In genomic region chr15:67173786-67174185, GRCh38 we compare ENCODE assay signal across 17 cellular contexts.
DNase-seq lines count a peak whose midpoint lies in the region; ATAC-seq and TF ChIP-seq lines count a peak whose summit lies in the region.
"Had no signal": no experiment of that assay in that cellular context is flagged by ENCODE, and none has a peak within 500 bp of the region (broad histone marks: within the 10 kb centered on the region; RNA-seq: fewer than 3 reads in every experiment).

No MANE protein-coding gene starts in this region.

- peaks cover 20% of the 10 kb centered on the region for H3K36me3 ChIP-seq in PC-9 (ENCODE audit: low read depth)

- intact Hi-C loops in PC-9 (cut with micrococcal nuclease; ENCODE audit: unreplicated experiment), result no loop called here

- peaks cover 77% of the 10 kb centered on the region for H3F3A ChIP-seq in PC-9 (ENCODE audit: insufficient read depth, low read depth)

- H3K4me2 ChIP-seq in PC-9, result peak overlapping the region; percentile 48; the same call in 1 of the 2 replicates

- no TSS peak for BruUV-seq in PC-9 (replicated peaks; lab: Mats Ljungman, UMichigan)

- H3K4me3 Mint-ChIP-seq in activated naive CD8-positive, alpha-beta T cell treated with anti-CD3 and anti-CD28 coated beads, Interleukin-2, amount 10 ng/mL, durations not matched to agents 7 days and 5 days, result no peak overlapping the region
- H3K4me3 Mint-ChIP-seq in activated naive CD8-positive, alpha-beta T cell treated with anti-CD3 and anti-CD28 coated beads for 36 hours, result no peak overlapping the region
- no peak overlapping the region for H3K4me3 Mint-ChIP-seq in stimulated activated naive B cell treated with anti-CD40 and anti-IgM and Interleukin-4, amounts not matched to agents 10 μg/mL and 1 μg/mL and 100 μg/mL, for 72 hours

- no peak overlapping the region for H3K4me3 ChIP-seq in PC-9
- H3K4me3 ChIP-seq: lung had no signal

- CTCF ChIA-PET in PC-9 (lab: Charles Lee), result no interaction called here

- no peaks in the 10 kb centered on the region for H3K27me3 ChIP-seq in PC-9 (ENCODE audit: insufficient read depth, low read depth)
- H3K27me3 ChIP-seq: neutrophil had no signal

- H3K9me2 ChIP-seq in PC-9 (ENCODE audit: insufficient read depth), result no peaks in the 10 kb centered on the region

- H3K27ac ChIP-seq in PC-9 (peak overlapping the region; percentile 85), epithelial cell of prostate (peak overlapping the region; percentile 64)
- H3K27ac ChIP-seq: neutrophil had no signal

- H2AFZ ChIP-seq in PC-9, result no peak overlapping the region

- TF ChIP-seq CTCF in PC-9 (conservative IDR thresholded peaks at IDR 0.05), result no peak

- peaks cover 53% of the 10 kb centered on the region for H3K4me1 ChIP-seq in PC-9 (replicated peaks; ENCODE audit: insufficient read depth)

- H3K4me1 Mint-ChIP-seq in activated naive CD8-positive, alpha-beta T cell treated with anti-CD3 and anti-CD28 coated beads, Interleukin-2, amount 10 ng/mL, durations not matched to agents 7 days and 5 days, result peaks cover 16% of the 10 kb centered on the region
- H3K4me1 Mint-ChIP-seq in activated naive CD8-positive, alpha-beta T cell treated with anti-CD3 and anti-CD28 coated beads for 36 hours, result peaks cover 28% of the 10 kb centered on the region
- H3K4me1 Mint-ChIP-seq in stimulated activated naive B cell treated with anti-CD40 and anti-IgM and Interleukin-4, amounts not matched to agents 10 μg/mL and 1 μg/mL and 100 μg/mL, for 72 hours, result peaks cover 48 to 55% of the 10 kb centered on the region in 2 donors

- H3K27ac Mint-ChIP-seq in activated naive CD8-positive, alpha-beta T cell treated with anti-CD3 and anti-CD28 coated beads, Interleukin-2, amount 10 ng/mL, durations not matched to agents 7 days and 5 days, result peak overlapping the region; percentile 63
- no peak overlapping the region for H3K27ac Mint-ChIP-seq in activated naive CD8-positive, alpha-beta T cell treated with anti-CD3 and anti-CD28 coated beads for 36 hours
- peak overlapping the region; percentile 77 for H3K27ac Mint-ChIP-seq in stimulated activated naive B cell treated with anti-CD40 and anti-IgM and Interleukin-4, amounts not matched to agents 10 μg/mL and 1 μg/mL and 100 μg/mL, for 72 hours

- H3K27me3 Mint-ChIP-seq in activated naive CD8-positive, alpha-beta T cell treated with anti-CD3 and anti-CD28 coated beads, Interleukin-2, amount 10 ng/mL, durations not matched to agents 7 days and 5 days, result no peaks in the 10 kb centered on the region
- H3K27me3 Mint-ChIP-seq in activated naive CD8-positive, alpha-beta T cell treated with anti-CD3 and anti-CD28 coated beads for 36 hours, result no peaks in the 10 kb centered on the region
- H3K27me3 Mint-ChIP-seq in stimulated activated naive B cell treated with anti-CD40 and anti-IgM and Interleukin-4, amounts not matched to agents 10 μg/mL and 1 μg/mL and 100 μg/mL, for 72 hours, result no peaks in the 10 kb centered on the region

- no peaks in the 10 kb centered on the region for H3K9me3 Mint-ChIP-seq in activated naive CD8-positive, alpha-beta T cell treated with anti-CD3 and anti-CD28 coated beads, Interleukin-2, amount 10 ng/mL, durations not matched to agents 7 days and 5 days
- H3K9me3 Mint-ChIP-seq in activated naive CD8-positive, alpha-beta T cell treated with anti-CD3 and anti-CD28 coated beads for 36 hours, result no peaks in the 10 kb centered on the region
- H3K9me3 Mint-ChIP-seq in stimulated activated naive B cell treated with anti-CD40 and anti-IgM and Interleukin-4, amounts not matched to agents 10 μg/mL and 1 μg/mL and 100 μg/mL, for 72 hours, result no peaks in the 10 kb centered on the region

- H3K36me3 Mint-ChIP-seq in activated naive CD8-positive, alpha-beta T cell treated with anti-CD3 and anti-CD28 coated beads, Interleukin-2, amount 10 ng/mL, durations not matched to agents 7 days and 5 days, result peaks cover 11% of the 10 kb centered on the region
- peaks cover 16% of the 10 kb centered on the region for H3K36me3 Mint-ChIP-seq in activated naive CD8-positive, alpha-beta T cell treated with anti-CD3 and anti-CD28 coated beads for 36 hours
- H3K36me3 Mint-ChIP-seq in stimulated activated naive B cell treated with anti-CD40 and anti-IgM and Interleukin-4, amounts not matched to agents 10 μg/mL and 1 μg/mL and 100 μg/mL, for 72 hours, result peaks cover 51 to 66% of the 10 kb centered on the region in 2 donors

- peaks cover 54% of the 10 kb centered on the region for H3K79me2 ChIP-seq in PC-9 (ENCODE audit: low read depth)

- POLR2A ChIA-PET in activated naive CD8-positive, alpha-beta T cell treated with anti-CD3 and anti-CD28 coated beads, Interleukin-2, amount 10 ng/mL, durations not matched to agents 7 days and 5 days (lab: Charles Lee), result no interaction called here
- POLR2A ChIA-PET in PC-9 (lab: Charles Lee; ENCODE audit: unreplicated experiment), result no interaction called here

- H4K20me1 ChIP-seq in PC-9 (ENCODE audit: insufficient read depth), result no peaks in the 10 kb centered on the region

- ATAC-seq in activated naive CD8-positive, alpha-beta T cell treated with anti-CD3 and anti-CD28 coated beads, Interleukin-2, amount 10 ng/mL, durations not matched to agents 7 days and 5 days (ENCODE audit: low read depth), result no peak
- no peak for ATAC-seq in stimulated activated naive B cell treated with anti-CD40 and anti-IgM and Interleukin-4, amounts not matched to agents 10 μg/mL and 1 μg/mL and 100 μg/mL, for 72 hours (replicated peaks)
- no peak for ATAC-seq in GM19324 (IDR thresholded peaks at IDR 0.05; ENCODE audit: low FRiP score, unreplicated experiment)

- no peak for DNase-seq in activated naive CD8-positive, alpha-beta T cell treated with anti-CD3 and anti-CD28 coated beads, Interleukin-2, amount 10 ng/mL, durations not matched to agents 7 days and 5 days
- no peak for DNase-seq in activated naive CD8-positive, alpha-beta T cell treated with anti-CD3 and anti-CD28 coated beads for 36 hours
- DNase-seq in PC-9 (no peak), epithelial cell of prostate (ENCODE audit: low read depth, low spot score) (no peak), DMS53 (lab: John Stamatoyannopoulos, UW) (no peak), RKO (ENCODE audit: low spot score) (no peak)
- DNase-seq in stimulated activated naive B cell treated with anti-CD40 and anti-IgM and Interleukin-4, amounts not matched to agents 10 μg/mL and 1 μg/mL and 100 μg/mL, for 72 hours, result no peak
- DNase-seq: AML-193; DMS79; effector CD4-positive, alpha-beta T cell; GOT3; MV-4-11; NCI-H2081; stimulated activated CD4-positive, alpha-beta T cell treated with anti-CD3 and anti-CD28 coated beads, Interleukin-4, amount 100 ng/mL, for 1 hour had no signal

- no peaks in the 10 kb centered on the region for H3K9me3 ChIP-seq in PC-9 (ENCODE audit: insufficient read depth, low read depth)
- H3K9me3 ChIP-seq: neutrophil had no signal
